ENCODE assay signal across 29 cellular contexts in genomic region chr13:111140562-111141105, GRCh38.
"Had no signal": no experiment of that assay in that cellular context is flagged by ENCODE, and none has a peak within 500 bp of the region (broad histone marks: within the 10 kb centered on the region; RNA-seq: fewer than 3 reads in every experiment).

No MANE protein-coding gene starts in this region.

- DNase-seq: naive thymus-derived CD4-positive, alpha-beta T cell; natural killer cell; occipital lobe; ovary; spleen; stimulated activated CD4-positive, alpha-beta T cell treated with anti-CD3 and anti-CD28 coated beads, Interleukin-12 subunit alpha, Interleukin-12 subunit beta, amount 100 ng/mL, for 4 hours; stimulated activated CD4-positive, alpha-beta T cell treated with anti-CD3 and anti-CD28 coated beads, Interleukin-1b, Interleukin-23, amount 100 ng/mL, for 48 hours; stimulated activated CD4-positive, alpha-beta T cell treated with anti-CD3 and anti-CD28 coated beads, Interleukin-4, amount 100 ng/mL, for 1 hour; stimulated activated CD4-positive, alpha-beta T cell treated with anti-CD3 and anti-CD28 coated beads, Interleukin-4, amount 100 ng/mL, for 4 hours; stimulated activated CD8-positive, alpha-beta memory T cell treated with anti-CD3 and anti-CD28 coated beads, Interleukin-4, amount 100 ng/mL, for 48 hours; stimulated activated naive CD4-positive, alpha-beta T cell; stimulated activated naive CD8-positive, alpha-beta T cell treated with anti-CD3 and anti-CD28 coated beads, Interleukin-15, amount 100 ng/mL, for 72 hours; stimulated activated naive CD8-positive, alpha-beta T cell treated with anti-CD3 and anti-CD28 coated beads, Interleukin-15, Interleukin-2, amounts not matched to agents 100 U/mL and 50 U/mL, for 24 hours; substantia nigra; testis; tibial artery; upper lobe of left lung had no signal

- H3K9ac ChIP-seq: neural progenitor cell, parathyroid adenoma had no signal

- H3K36me3 Mint-ChIP-seq: naive thymus-derived CD4-positive, alpha-beta T cell; natural killer cell; neural progenitor cell; stimulated activated memory B cell treated with anti-CD40 and anti-IgM and Interleukin-4, amounts not matched to agents 10 μg/mL and 1 μg/mL and 100 μg/mL, for 72 hours had no signal

- H3K9me3 Mint-ChIP-seq: natural killer cell; nephron; neural progenitor cell; stimulated activated memory B cell treated with anti-CD40 and anti-IgM and Interleukin-4, amounts not matched to agents 10 μg/mL and 1 μg/mL and 100 μg/mL, for 72 hours; stimulated activated naive CD8-positive, alpha-beta T cell treated with anti-CD3 and anti-CD28 coated beads, Interleukin-15, amount 100 ng/mL, for 72 hours had no signal

- H3K79me2 ChIP-seq: parathyroid adenoma had no signal

- H3K4me1 Mint-ChIP-seq: naive thymus-derived CD4-positive, alpha-beta T cell; natural killer cell; neural progenitor cell; stimulated activated memory B cell treated with anti-CD40 and anti-IgM and Interleukin-4, amounts not matched to agents 10 μg/mL and 1 μg/mL and 100 μg/mL, for 72 hours; stimulated activated naive CD8-positive, alpha-beta T cell treated with anti-CD3 and anti-CD28 coated beads, Interleukin-15, amount 100 ng/mL, for 72 hours had no signal

- H3K4me3 Mint-ChIP-seq: naive thymus-derived CD4-positive, alpha-beta T cell; natural killer cell; nephron; neural progenitor cell; stimulated activated memory B cell treated with anti-CD40 and anti-IgM and Interleukin-4, amounts not matched to agents 10 μg/mL and 1 μg/mL and 100 μg/mL, for 72 hours; stimulated activated naive CD8-positive, alpha-beta T cell treated with anti-CD3 and anti-CD28 coated beads, Interleukin-15, amount 100 ng/mL, for 72 hours had no signal

- H3K9me3 ChIP-seq: ovary, prostate gland, spleen, suprapubic skin, testis, tibial artery, transverse colon, upper lobe of left lung, vagina had no signal

- H3K4me1 ChIP-seq: neural progenitor cell, parathyroid adenoma, prostate gland, spleen, suprapubic skin, testis, transverse colon, upper lobe of left lung, vagina had no signal

- H3K27me3 ChIP-seq: neural progenitor cell, ovary, testis, tibial artery, upper lobe of left lung, vagina had no signal

- H3K27ac ChIP-seq: neural progenitor cell, ovary, parathyroid adenoma, prostate gland, skin epidermis, spleen, suprapubic skin, testis, tibial artery, transverse colon, upper lobe of left lung, vagina had no signal

- H2AFZ ChIP-seq: neural progenitor cell, parathyroid adenoma had no signal

- ATAC-seq: naive thymus-derived CD4-positive, alpha-beta T cell; natural killer cell; right cardiac atrium; sciatic nerve; stimulated activated memory B cell treated with anti-CD40 and anti-IgM and Interleukin-4, amounts not matched to agents 10 μg/mL and 1 μg/mL and 100 μg/mL, for 72 hours; stimulated activated naive CD8-positive, alpha-beta T cell treated with anti-CD3 and anti-CD28 coated beads, Interleukin-15, amount 100 ng/mL, for 72 hours; stimulated activated naive CD8-positive, alpha-beta T cell treated with anti-CD3 and anti-CD28 coated beads, Interleukin-15, Interleukin-2, amounts not matched to agents 100 U/mL and 50 U/mL, for 24 hours had no signal

- H3K4me3 ChIP-seq: neural progenitor cell, ovary, prostate gland, skin epidermis, smooth muscle cell, spleen, suprapubic skin, testis, tibial artery, transverse colon, upper lobe of left lung, vagina had no signal

- H3K4me2 ChIP-seq: neural progenitor cell, smooth muscle cell had no signal

- H3K36me3 ChIP-seq: neural progenitor cell, ovary, prostate gland, spleen, suprapubic skin, tibial artery, transverse colon, upper lobe of left lung, vagina had no signal

- H3K27ac Mint-ChIP-seq: natural killer cell; nephron; neural progenitor cell; stimulated activated memory B cell treated with anti-CD40 and anti-IgM and Interleukin-4, amounts not matched to agents 10 μg/mL and 1 μg/mL and 100 μg/mL, for 72 hours; stimulated activated naive CD8-positive, alpha-beta T cell treated with anti-CD3 and anti-CD28 coated beads, Interleukin-15, amount 100 ng/mL, for 72 hours had no signal
